Comparison of ENCODE assay signal across 10 cellular contexts in genomic region chr11:8671651-8672062, GRCh38. TPM values are rescaled to one million over a fixed set of nuclear protein-coding genes. Genes with fewer than 3 reads are reported as not detected.
A peak's percentile ranks its signal among the peaks of the same experiment; 100 is the strongest.
DNase-seq lines count a peak whose midpoint lies in the region; ATAC-seq and TF ChIP-seq lines count a peak whose summit lies in the region.
"Had no signal": no experiment of that assay in that cellular context is flagged by ENCODE, and none has a peak within 500 bp of the region (broad histone marks: within the 10 kb centered on the region; RNA-seq: fewer than 3 reads in every experiment).

No MANE protein-coding gene starts in this region.

- DNase-seq in Right ventricle myocardium inferior (ENCODE audit: missing footprints), result no peak
- no peak for DNase-seq in cardiac septum (ENCODE audit: low spot score)
- peak; percentile 88 for DNase-seq in choroid plexus epithelial cell (ENCODE audit: low read depth)
- DNase-seq in midbrain (lab: John Stamatoyannopoulos, UW), result peak; percentile 56
- DNase-seq in MV-4-11 (lab: John Stamatoyannopoulos, UW), result no peak
- DNase-seq: activated CD4-positive, alpha-beta memory T cell treated with anti-CD3 and anti-CD28 coated beads for 36 hours; Caco-2 had no signal

- ATAC-seq in Right ventricle myocardium inferior (peak; percentile 49), GM21515 (IDR thresholded peaks at IDR 0.05; ENCODE audit: unreplicated experiment) (no peak), GM19455 (IDR thresholded peaks at IDR 0.05; ENCODE audit: unreplicated experiment) (no peak), GM21619 (IDR thresholded peaks at IDR 0.05; ENCODE audit: unreplicated experiment) (no peak)

- intact Hi-C loops in Right ventricle myocardium inferior (cut with DNase I) (no loop called here), cardiac septum (cut with DNase I) (no loop called here)

- no peak for TF ChIP-seq CTCF in choroid plexus epithelial cell (conservative IDR thresholded peaks at IDR 0.05; ENCODE audit: low read depth, low read length)

- H3K4me3 ChIP-seq in choroid plexus epithelial cell (ENCODE audit: low read depth, low read length), result no peak overlapping the region

RNA-seq across cellular contexts. Expression of gene TRIM66, which starts 10.8 kb away (rescaled TPM):
- 3.5 TPM for total RNA-seq in Right ventricle myocardium inferior
- total RNA-seq in cardiac septum, result 3.0 TPM

RNA-seq across cellular contexts. Expression of gene RPL27A, which starts 10.9 kb away (rescaled TPM):
- total RNA-seq in Right ventricle myocardium inferior (679 TPM), cardiac septum (462 TPM)

Comparison
In these comparisons a context has a peak if more than half of its experiments do, and no peak if none do; other contexts are left out.
1. DNase-seq: peak in choroid plexus epithelial cell (single experiment) and midbrain (single experiment); none in Right ventricle myocardium inferior (single experiment), cardiac septum (single experiment) and MV-4-11 (single experiment).